Comparison of ENCODE assay signal across 16 cellular contexts in genomic region chr11:10925149-10925926, GRCh38.
DNase-seq lines count a peak whose midpoint lies in the region; ATAC-seq and TF ChIP-seq lines count a peak whose summit lies in the region.
"Had no signal": no experiment of that assay in that cellular context is flagged by ENCODE, and none has a peak within 500 bp of the region (broad histone marks: within the 10 kb centered on the region; RNA-seq: fewer than 3 reads in every experiment).

No MANE protein-coding gene starts in this region.

- peaks cover 33% of the 10 kb centered on the region for H3K27me3 Mint-ChIP-seq in endodermal cell (ENCODE audit: insufficient read depth)
- H3K27me3 Mint-ChIP-seq: type B pancreatic cell had no signal

- no peak overlapping the region for H3K14ac ChIP-seq in trophoblast cell (ENCODE audit: low read length)

- H3K9me3 Mint-ChIP-seq in endodermal cell = no peaks in the 10 kb centered on the region
- H3K9me3 Mint-ChIP-seq: activated naive CD8-positive, alpha-beta T cell treated with anti-CD3 and anti-CD28 coated beads for 36 hours; IgD-negative memory B cell; type B pancreatic cell had no signal

- 92 to 97% methylated on average over 5 to 6 of the region's 6 CpGs for WGBS in endodermal cell (ENCODE audit: insufficient coverage in 1 of 2, insufficient read length in 1 of 2), 2 experiments
- WGBS in trophoblast cell (ENCODE audit: extremely low coverage, insufficient coverage, insufficient read length) = no CpG with 5 or more reads among the region's 6 CpGs

- H3K4me1 Mint-ChIP-seq in endodermal cell = no peaks in the 10 kb centered on the region

- H3K4me1 ChIP-seq in endodermal cell (ENCODE audit: control insufficient read depth, insufficient read depth, low read length) (no peaks in the 10 kb centered on the region), trophoblast cell (ENCODE audit: control insufficient read depth in 1 of 2, insufficient read depth in 2 of 2, low read length in 2 of 2) (peaks cover 8 to 10% of the 10 kb centered on the region in 2 experiments)

- no peak overlapping the region for H3K27ac ChIP-seq in endodermal cell (ENCODE audit: low read depth, low read length)
- H3K27ac ChIP-seq in trophoblast cell (ENCODE audit: low read depth, low read length) = peak overlapping the region; percentile 42

- H2BK120ac ChIP-seq in trophoblast cell (ENCODE audit: insufficient read depth, low read length, poor library complexity) = no peak overlapping the region

- no peak overlapping the region for H2BK12ac ChIP-seq in trophoblast cell (ENCODE audit: low read length)

- H3K4ac ChIP-seq in trophoblast cell (ENCODE audit: low read depth, low read length) = no peak overlapping the region

- H3K4me3 Mint-ChIP-seq in endodermal cell = no peak overlapping the region
- H3K4me3 Mint-ChIP-seq: activated naive CD8-positive, alpha-beta T cell treated with anti-CD3 and anti-CD28 coated beads for 36 hours; CD14-positive monocyte; IgD-negative memory B cell; naive B cell; type B pancreatic cell had no signal

- H3K4me2 ChIP-seq in trophoblast cell (ENCODE audit: low read length) = peak overlapping the region; percentile 4

- H2BK5ac ChIP-seq in trophoblast cell (ENCODE audit: low read depth, low read length, poor library complexity) = no peak overlapping the region

- H2AFZ ChIP-seq in trophoblast cell (ENCODE audit: insufficient read depth, low read length, poor library complexity) = no peak overlapping the region

- no peaks in the 10 kb centered on the region for H3K36me3 Mint-ChIP-seq in endodermal cell (ENCODE audit: low read depth)
- H3K36me3 Mint-ChIP-seq: activated naive CD8-positive, alpha-beta T cell treated with anti-CD3 and anti-CD28 coated beads for 36 hours; IgD-negative memory B cell; naive B cell; type B pancreatic cell had no signal

- H3K79me1 ChIP-seq in trophoblast cell (ENCODE audit: low read length) = no peaks in the 10 kb centered on the region

- H3K9ac ChIP-seq in endodermal cell (ENCODE audit: extremely low read depth, low read length, poor library complexity, severe bottlenecking) (no peak overlapping the region), trophoblast cell (ENCODE audit: low read length) (no peak overlapping the region)

- no peak for ATAC-seq in HG03045 (IDR thresholded peaks at IDR 0.05; ENCODE audit: unreplicated experiment)

- H3K4me3 ChIP-seq in endodermal cell (ENCODE audit: low read length) (no peak overlapping the region), trophoblast cell (ENCODE audit: low read depth, low read length) (no peak overlapping the region)

- H3K23ac ChIP-seq in trophoblast cell (ENCODE audit: low read length) = no peak overlapping the region

- H3K79me2 ChIP-seq in trophoblast cell (ENCODE audit: control insufficient read depth, insufficient read depth, low read length, poor library complexity) = no peaks in the 10 kb centered on the region

- H3K27me3 ChIP-seq in endodermal cell (ENCODE audit: control insufficient read depth, insufficient read depth, low read length, poor library complexity, severe bottlenecking) (peaks cover 18% of the 10 kb centered on the region), trophoblast cell (ENCODE audit: insufficient read depth, low read length) (no peaks in the 10 kb centered on the region)

- H3K36me3 ChIP-seq in endodermal cell (ENCODE audit: control insufficient read depth, insufficient read depth, low read length) (no peaks in the 10 kb centered on the region), trophoblast cell (ENCODE audit: control insufficient read depth in 1 of 2, insufficient read depth in 2 of 2, low read length in 2 of 2) (no peaks in the 10 kb centered on the region)

- H3K27ac Mint-ChIP-seq in endodermal cell = peak overlapping the region; percentile 36
- H3K27ac Mint-ChIP-seq: activated naive CD8-positive, alpha-beta T cell treated with anti-CD3 and anti-CD28 coated beads for 36 hours; IgD-negative memory B cell; naive B cell; type B pancreatic cell had no signal

- no peak overlapping the region for H4K91ac ChIP-seq in trophoblast cell (ENCODE audit: low read depth, low read length)

- peak; percentile 36 for DNase-seq in ELR (ENCODE audit: low read depth)
- DNase-seq in NCI-H510A (lab: John Stamatoyannopoulos, UW) = peak; percentile 54
- no peak for DNase-seq in endodermal cell
- DNase-seq in trophoblast cell = peak; percentile 56 to 77
- DNase-seq in SKM-1 treated with dmso at 0.1 percent for 144 hours (lab: John Stamatoyannopoulos, UW; ENCODE audit: unreplicated experiment) = no peak
- DNase-seq in 8988T = no peak
- DNase-seq in HT-29 (ENCODE audit: low spot score) = no peak
- DNase-seq: activated naive CD8-positive, alpha-beta T cell treated with anti-CD3 and anti-CD28 coated beads for 36 hours; central memory CD4-positive, alpha-beta T cell; naive B cell; NCI-H1105; retina had no signal

- no peak overlapping the region for H2AK5ac ChIP-seq in trophoblast cell (ENCODE audit: low read length)

- H4K12ac ChIP-seq in trophoblast cell (ENCODE audit: low read depth, low read length) = no peak overlapping the region

- H3K9me3 ChIP-seq in endodermal cell (ENCODE audit: control insufficient read depth, low read length) = no peaks in the 10 kb centered on the region
- H3K9me3 ChIP-seq in trophoblast cell (ENCODE audit: insufficient read depth, low read depth, low read length) = no peaks in the 10 kb centered on the region

- H3K18ac ChIP-seq in trophoblast cell (ENCODE audit: low read length) = no peak overlapping the region

- TF ChIP-seq CTCF in endodermal cell (conservative IDR thresholded peaks at IDR 0.05) = no peak

- no peak overlapping the region for H4K8ac ChIP-seq in trophoblast cell (ENCODE audit: low read depth, low read length)

Comparison
In these comparisons a context has a peak if more than half of its experiments do, and no peak if none do; other contexts are left out.
1. DNase-seq: peak in ELR (single experiment), NCI-H510A (single experiment) and trophoblast cell (2 of 2); none in endodermal cell (single experiment), SKM-1 treated with dmso at 0.1 percent for 144 hours (single experiment), 8988T (single experiment) and HT-29 (single experiment).